In genomic region chr15:69300129-69300588, GRCh38 we compare ENCODE assay signal across 15 cellular contexts. TPM values are rescaled to one million over a fixed set of nuclear protein-coding genes. Genes with fewer than 3 reads are reported as not detected.
DNase-seq lines count a peak whose midpoint lies in the region; ATAC-seq and TF ChIP-seq lines count a peak whose summit lies in the region.
"Had no signal": no experiment of that assay in that cellular context is flagged by ENCODE, and none has a peak within 500 bp of the region (broad histone marks: within the 10 kb centered on the region; RNA-seq: fewer than 3 reads in every experiment).

No MANE protein-coding gene starts in this region.

- peak overlapping the region; percentile 41 for H3K9ac ChIP-seq in SK-N-MC (ENCODE audit: insufficient read length)
- peak overlapping the region; percentile 45; the same call in 1 of the 2 replicates for H3K9ac ChIP-seq in iPS-20b (ENCODE audit: low read depth, low read length)

- peaks cover 0 to 12% of the 10 kb centered on the region in 2 donors for H3K4me1 ChIP-seq in right atrium auricular region
- peaks cover 10% of the 10 kb centered on the region; the same call in 1 of the 2 replicates for H3K4me1 ChIP-seq in iPS-20b (ENCODE audit: insufficient read depth, low read length)

- ATAC-seq in Right ventricle myocardium superior (ENCODE audit: poor library complexity), result peak; percentile 31
- ATAC-seq: activated T-cell treated with anti-CD3 and anti-CD28 coated beads, Interleukin-2, amount 50 U/mL, for 4 hours had no signal

- H3K9me3 ChIP-seq in right atrium auricular region (no peaks in the 10 kb centered on the region), SK-N-MC (ENCODE audit: low read depth, low read length) (no peaks in the 10 kb centered on the region), iPS-20b (ENCODE audit: insufficient read depth, low read depth, low read length) (no peaks in the 10 kb centered on the region)

- TF ChIP-seq CTCF in right atrium auricular region (IDR thresholded peaks at IDR 0.05), result no peak
- TF ChIP-seq CTCF in type B pancreatic cell (conservative IDR thresholded peaks at IDR 0.05), result no peak

- intact Hi-C loops in Right ventricle myocardium superior (cut with DNase I), result no loop called here

- H3K4me1 Mint-ChIP-seq in type B pancreatic cell (ENCODE audit: unreplicated experiment), result peaks cover 5% of the 10 kb centered on the region

- H3K27ac ChIP-seq in right atrium auricular region, result no peak overlapping the region
- H3K27ac ChIP-seq in SK-N-MC, result no peak overlapping the region
- H3K27ac ChIP-seq in iPS-20b (ENCODE audit: low read length), result no peak overlapping the region

- H3K9me3 Mint-ChIP-seq in type B pancreatic cell, result no peaks in the 10 kb centered on the region
- H3K9me3 Mint-ChIP-seq: activated T-cell treated with anti-CD3 and anti-CD28 coated beads, Interleukin-2, amount 50 U/mL, for 4 hours had no signal

- no peak for DNase-seq in Right ventricle myocardium superior
- DNase-seq in right atrium auricular region (ENCODE audit: low spot score), result no peak
- DNase-seq in SK-N-MC (ENCODE audit: low read depth, low spot score), result no peak
- DNase-seq in type B pancreatic cell (ENCODE audit: extremely low spot score, unreplicated experiment), result no peak
- DNase-seq in kidney glomerular epithelial cell (lab: John Stamatoyannopoulos, UW), result no peak
- DNase-seq in T-helper 2 cell, result no peak
- DNase-seq in DMS 273 treated with DMSO at 0.1 percent for 48 hours (lab: John Stamatoyannopoulos, UW), result no peak
- DNase-seq: activated T-cell treated with anti-CD3 and anti-CD28 coated beads, Interleukin-2, amount 50 U/mL, for 4 hours; amniotic stem cell; DND-41; effector CD4-positive, alpha-beta T cell; foreskin melanocyte; HCEC 1CT had no signal

- H3K27me3 ChIP-seq in right atrium auricular region (peaks cover 0 to 6% of the 10 kb centered on the region in 2 donors), iPS-20b (ENCODE audit: insufficient read depth, low read length) (peaks cover 50% of the 10 kb centered on the region)

- H3K27ac Mint-ChIP-seq in type B pancreatic cell, result no peak overlapping the region

- peak overlapping the region; percentile 77 for H3K4me3 Mint-ChIP-seq in type B pancreatic cell

- H3K4me3 ChIP-seq in right atrium auricular region (no peak overlapping the region), SK-N-MC (peak overlapping the region; percentile 88), iPS-20b (ENCODE audit: low read length) (peak overlapping the region; percentile 67)

- H3K27me3 Mint-ChIP-seq in type B pancreatic cell, result peaks cover 58% of the 10 kb centered on the region

- H3K36me3 ChIP-seq in right atrium auricular region (no peaks in the 10 kb centered on the region), SK-N-MC (ENCODE audit: insufficient read depth, low read length) (no peaks in the 10 kb centered on the region; the same call in 1 of the 2 replicates), iPS-20b (ENCODE audit: insufficient read depth, low read depth, low read length) (no peaks in the 10 kb centered on the region)

- H3K36me3 Mint-ChIP-seq in type B pancreatic cell, result no peaks in the 10 kb centered on the region
- H3K36me3 Mint-ChIP-seq: IgD-negative memory B cell had no signal

RNA-seq across cellular contexts. Expression of gene PAQR5, which starts 1.4 kb away (rescaled TPM):
- total RNA-seq in Right ventricle myocardium superior (0.73 TPM), right atrium auricular region (1 to 10 TPM in 1 of 2 donors, under 1 TPM in 1; 0.74 to 5.0 TPM), type B pancreatic cell (ENCODE audit: low replicate concordance) (7.8 and 22.3 TPM in 2 replicates)

Comparison
In these comparisons a context has a peak if more than half of its experiments do, and no peak if none do; other contexts are left out.
1. H3K4me3 ChIP-seq: peak in SK-N-MC (single experiment) and iPS-20b (single experiment); none in right atrium auricular region (0 of 2).